In genomic region chr5:95070866-95071265, GRCh38 we compare ENCODE assay signal across 20 cellular contexts.
A peak's percentile ranks its signal among the peaks of the same experiment; 100 is the strongest.
DNase-seq lines count a peak whose midpoint lies in the region; ATAC-seq, FAIRE-seq and TF ChIP-seq lines count a peak whose summit lies in the region.
"Had no signal": no experiment of that assay in that cellular context is flagged by ENCODE, and none has a peak within 500 bp of the region (broad histone marks: within the 10 kb centered on the region; RNA-seq: fewer than 3 reads in every experiment).

No MANE protein-coding gene starts in this region.

- no TSS peak for BruUV-seq in GM12878 (replicated peaks; lab: Mats Ljungman, UMichigan)

- H3K27me3 Mint-ChIP-seq in CD14-positive monocyte (ENCODE audit: low read depth in 3 of 3) (no peaks in the 10 kb centered on the region), GM23338 (ENCODE audit: insufficient read depth, low read depth, poor library complexity) (peaks cover 5% of the 10 kb centered on the region)
- peaks cover 3% of the 10 kb centered on the region for H3K27me3 Mint-ChIP-seq in activated T-helper 1 cell treated with anti-CD3 and anti-CD28 coated beads, Interleukin-12 subunit alpha, Interleukin-12 subunit beta, Interleukin-2, Interleukin-4 antibody, amounts not matched to agents 30 ng/mL and 10 ng/mL and 1 ng/mL, durations not matched to agents 14 hours and 24 hours and 36 hours (ENCODE audit: insufficient read depth)

- H3K4me3 ChIP-seq in GM23338 (no peak overlapping the region), GM12878 (peak overlapping the region; percentile 19; the same call in 1 of the 2 replicates), osteoblast (ENCODE audit: insufficient read depth, low read length) (no peak overlapping the region)
- H3K4me3 ChIP-seq: HAP-1, K562, Peyer's patch had no signal

- peak overlapping the region; percentile 2 to 81 (median 51) for H3K27ac Mint-ChIP-seq in CD14-positive monocyte
- no peak overlapping the region for H3K27ac Mint-ChIP-seq in GM23338
- no peak overlapping the region for H3K27ac Mint-ChIP-seq in activated T-helper 1 cell treated with anti-CD3 and anti-CD28 coated beads, Interleukin-12 subunit alpha, Interleukin-12 subunit beta, Interleukin-2, Interleukin-4 antibody, amounts not matched to agents 30 ng/mL and 10 ng/mL and 1 ng/mL, durations not matched to agents 14 hours and 24 hours and 36 hours

- H3K27ac ChIP-seq in GM23338 (ENCODE audit: low read depth) (no peak overlapping the region), GM12878 (ENCODE audit: control insufficient read depth, insufficient read depth) (peak overlapping the region; percentile 64), osteoblast (ENCODE audit: low read depth, low read length) (no peak overlapping the region)

- intact Hi-C loops in CD14-positive monocyte (cut with micrococcal nuclease), result loop anchor here in 1 of 2 donors (10.0 kb wide), 1 partner anchor 46 kb away; no protein-coding TSS in a partner anchor
- intact Hi-C loops in GM12878 (cut with micrococcal nuclease; ENCODE audit: unreplicated experiment), result loop anchor here (10.0 kb wide), 1 partner anchor 544 kb away; no protein-coding TSS in a partner anchor
- intact Hi-C loops in activated T-helper 1 cell treated with anti-CD3 and anti-CD28 coated beads, Interleukin-12 subunit alpha, Interleukin-12 subunit beta, Interleukin-2, Interleukin-4 antibody, amounts not matched to agents 30 ng/mL and 10 ng/mL and 1 ng/mL, durations not matched to agents 14 hours and 24 hours and 36 hours (cut with micrococcal nuclease), result no loop called here

- no peaks in the 10 kb centered on the region for H3F3A ChIP-seq in GM23338 (replicated peaks; ENCODE audit: low read depth)

- TF ChIP-seq EP300 in GM12878 (IDR thresholded peaks at IDR 0.05; ENCODE audit: borderline replicate concordance in 1 of 2, control insufficient read depth in 1 of 2, low read depth in 2 of 2, low read length in 2 of 2), result no peak

- SMC1A ChIA-PET in GM12878 (lab: Charles Lee; ENCODE audit: uncharacterized antibody, unreplicated experiment), result interaction anchor here (0.9 to 6.9 kb wide), 12 partner anchors 10 to 77 kb away, joined by 3 to 64 read pairs (median 6); no protein-coding TSS in a partner anchor

- DNase-seq in CD14-positive monocyte (ENCODE audit: low spot score) (no peak), GM23338 (ENCODE audit: low spot score) (no peak), GM12878 (ENCODE audit: low read depth, low spot score) (no peak), osteoblast (ENCODE audit: insufficient read length, low spot score, missing footprints) (no peak)
- no peak for DNase-seq in activated T-helper 1 cell treated with anti-CD3 and anti-CD28 coated beads, Interleukin-12 subunit alpha, Interleukin-12 subunit beta, Interleukin-2, Interleukin-4 antibody, amounts not matched to agents 30 ng/mL and 10 ng/mL and 1 ng/mL, durations not matched to agents 14 hours and 24 hours and 36 hours (ENCODE audit: low spot score)
- DNase-seq: Caco-2, DMS153, EL, NCI-H1417, NCI-H1930, NCI-H2171, NCI-H446 treated with DMSO at 0.1 percent for 48 hours, NCI-H748 treated with DMSO at 0.1 percent for 48 hours, Peyer's patch, SK-N-SH had no signal

- H3K9me3 ChIP-seq in GM12878 (replicated peaks; ENCODE audit: control insufficient read depth, insufficient read depth, low read length) (peaks cover 2% of the 10 kb centered on the region; the same call in 1 of the 3 replicates), osteoblast (ENCODE audit: low read depth, low read length) (no peaks in the 10 kb centered on the region)
- H3K9me3 ChIP-seq: Caco-2, HAP-1, Peyer's patch, SK-N-SH had no signal

- H3K9ac ChIP-seq in GM12878 (ENCODE audit: control insufficient read depth, insufficient read depth, low read length), result peak overlapping the region; percentile 34; the same call in 1 of the 2 replicates
- H3K9ac ChIP-seq: SK-N-SH had no signal

- TF ChIP-seq RAD21 in GM12878 (IDR thresholded peaks at IDR 0.05; ENCODE audit: insufficient read depth, low read depth, low read length), result no peak

- no peak for TF ChIP-seq POLR2A in GM12878 (IDR thresholded peaks at IDR 0.05; ENCODE audit: low read depth, low read length)

- H4K20me1 ChIP-seq in GM23338 (replicated peaks; ENCODE audit: insufficient read depth), result no peaks in the 10 kb centered on the region
- H4K20me1 ChIP-seq in GM12878 (ENCODE audit: control insufficient read depth, insufficient read depth), result no peaks in the 10 kb centered on the region
- H4K20me1 ChIP-seq in osteoblast (ENCODE audit: insufficient read depth, low read length), result no peaks in the 10 kb centered on the region

- H3K27me3 ChIP-seq in GM23338 (ENCODE audit: insufficient read depth), result no peaks in the 10 kb centered on the region
- H3K27me3 ChIP-seq in GM12878 (replicated peaks in 1 of 2; ENCODE audit: control insufficient read depth in 2 of 2, insufficient read depth in 2 of 2, low read length in 1 of 2), result no peaks in the 10 kb centered on the region
- H3K27me3 ChIP-seq in osteoblast (ENCODE audit: insufficient read depth, low read length), result no peaks in the 10 kb centered on the region
- H3K27me3 ChIP-seq: Peyer's patch had no signal

- H2AFZ ChIP-seq in GM23338 (no peak overlapping the region), GM12878 (ENCODE audit: control insufficient read depth, low read depth, low read length) (no peak overlapping the region), osteoblast (ENCODE audit: low read length) (peak overlapping the region; percentile 57)

- WGBS in GM12878 (ENCODE audit: insufficient coverage, insufficient replicate concordance, low lambda C conversion rate, missing lambda C conversion rate), result 48% methylated on average over 5 of the region's 5 CpGs

- no peaks in the 10 kb centered on the region for H3K9me2 ChIP-seq in GM23338 (ENCODE audit: insufficient read depth)
- H3K9me2 ChIP-seq: SK-N-SH had no signal

- CTCF ChIA-PET in GM12878 (lab: Yijun Ruan, JAX), result interaction anchor here (0.7 to 3.9 kb wide), 6 partner anchors 11 to 333 kb away, joined by 3 to 25 read pairs (median 6); no protein-coding TSS in a partner anchor

- peaks cover 77% of the 10 kb centered on the region for H3K4me1 Mint-ChIP-seq in CD14-positive monocyte
- peaks cover 7% of the 10 kb centered on the region for H3K4me1 Mint-ChIP-seq in GM23338
- peaks cover 6% of the 10 kb centered on the region for H3K4me1 Mint-ChIP-seq in activated T-helper 1 cell treated with anti-CD3 and anti-CD28 coated beads, Interleukin-12 subunit alpha, Interleukin-12 subunit beta, Interleukin-2, Interleukin-4 antibody, amounts not matched to agents 30 ng/mL and 10 ng/mL and 1 ng/mL, durations not matched to agents 14 hours and 24 hours and 36 hours (ENCODE audit: low read depth)

- POLR2A ChIA-PET in GM12878 (lab: Charles Lee), result interaction anchor here (1.2 to 3.2 kb wide), 4 partner anchors 10 to 75 kb away, joined by 3 to 24 read pairs (median 16); no protein-coding TSS in a partner anchor

- ATAC-seq in GM23338 (peak; percentile 29; the same call in 1 of the 3 replicates), GM12878 (peak; percentile 19), GM18868 (IDR thresholded peaks at IDR 0.05; ENCODE audit: unreplicated experiment) (no peak), HG02870 (IDR thresholded peaks at IDR 0.05; ENCODE audit: unreplicated experiment) (no peak)
- ATAC-seq: K562, Right ventricle myocardium inferior had no signal

- RAD21 ChIA-PET in GM12878 (lab: Charles Lee; ENCODE audit: unreplicated experiment), result interaction anchor here (0.8 to 7.5 kb wide), 7 partner anchors 10 to 277 kb away, joined by 3 to 86 read pairs (median 7); no protein-coding TSS in a partner anchor

- no peak overlapping the region for H3K4me2 ChIP-seq in GM23338
- peak overlapping the region; percentile 57 for H3K4me2 ChIP-seq in GM12878 (ENCODE audit: control insufficient read depth, insufficient read depth)
- H3K4me2 ChIP-seq in osteoblast (ENCODE audit: insufficient read depth, low read length), result no peak overlapping the region
- H3K4me2 ChIP-seq: SK-N-SH had no signal

- H3K4me3 Mint-ChIP-seq in CD14-positive monocyte (peak overlapping the region; percentile 37 to 40), GM23338 (no peak overlapping the region)
- H3K4me3 Mint-ChIP-seq in activated T-helper 1 cell treated with anti-CD3 and anti-CD28 coated beads, Interleukin-12 subunit alpha, Interleukin-12 subunit beta, Interleukin-2, Interleukin-4 antibody, amounts not matched to agents 30 ng/mL and 10 ng/mL and 1 ng/mL, durations not matched to agents 14 hours and 24 hours and 36 hours, result no peak overlapping the region

- H3K79me2 ChIP-seq in GM23338 (replicated peaks; ENCODE audit: insufficient read depth), result no peaks in the 10 kb centered on the region
- H3K79me2 ChIP-seq in GM12878 (ENCODE audit: control insufficient read depth, insufficient read depth, low read length), result peaks cover 65% of the 10 kb centered on the region
- peaks cover 16% of the 10 kb centered on the region for H3K79me2 ChIP-seq in osteoblast (ENCODE audit: insufficient read depth, low read length)

- peaks cover 11 to 31% of the 10 kb centered on the region in 2 donors for H3K36me3 Mint-ChIP-seq in CD14-positive monocyte
- no peaks in the 10 kb centered on the region for H3K36me3 Mint-ChIP-seq in GM23338 (ENCODE audit: low read depth)
- H3K36me3 Mint-ChIP-seq in activated T-helper 1 cell treated with anti-CD3 and anti-CD28 coated beads, Interleukin-12 subunit alpha, Interleukin-12 subunit beta, Interleukin-2, Interleukin-4 antibody, amounts not matched to agents 30 ng/mL and 10 ng/mL and 1 ng/mL, durations not matched to agents 14 hours and 24 hours and 36 hours (ENCODE audit: low read depth), result no peaks in the 10 kb centered on the region

- H3K9me3 Mint-ChIP-seq in CD14-positive monocyte (peaks cover 0 to 2% (median 0%) of the 10 kb centered on the region in 7 donors), GM23338 (no peaks in the 10 kb centered on the region)
- no peaks in the 10 kb centered on the region for H3K9me3 Mint-ChIP-seq in activated T-helper 1 cell treated with anti-CD3 and anti-CD28 coated beads, Interleukin-12 subunit alpha, Interleukin-12 subunit beta, Interleukin-2, Interleukin-4 antibody, amounts not matched to agents 30 ng/mL and 10 ng/mL and 1 ng/mL, durations not matched to agents 14 hours and 24 hours and 36 hours

- in situ Hi-C loops in GM12878 (cut with MboI), result loop anchor here (10.0 kb wide), 1 partner anchor 456 kb away; the partner anchor contains the start of genes KIAA0825 and SLF1

- no peaks in the 10 kb centered on the region for H3K36me3 ChIP-seq in GM23338 (ENCODE audit: insufficient read depth)
- no peaks in the 10 kb centered on the region; a peak in 1 of 4 replicates for H3K36me3 ChIP-seq in GM12878 (ENCODE audit: control insufficient read depth in 2 of 2, insufficient read depth in 2 of 2, low read length in 1 of 2)
- no peaks in the 10 kb centered on the region for H3K36me3 ChIP-seq in osteoblast (ENCODE audit: insufficient read depth, low read length)
- H3K36me3 ChIP-seq: HAP-1, Peyer's patch had no signal

- no peaks in the 10 kb centered on the region for H3K4me1 ChIP-seq in GM23338 (ENCODE audit: insufficient read depth)
- H3K4me1 ChIP-seq in GM12878 (ENCODE audit: control insufficient read depth, insufficient read depth, low read length), result peaks cover 45% of the 10 kb centered on the region
- H3K4me1 ChIP-seq in osteoblast (ENCODE audit: insufficient read depth, low read length), result no peaks in the 10 kb centered on the region
- H3K4me1 ChIP-seq: Caco-2, HAP-1, Peyer's patch had no signal

- TF ChIP-seq CTCF in CD14-positive monocyte (IDR thresholded peaks at IDR 0.05) (no peak), GM23338 (conservative IDR thresholded peaks at IDR 0.05; ENCODE audit: low read depth in 2 of 2) (no peak), GM12878 (IDR thresholded peaks at IDR 0.05 in 2 of 3, conservative IDR thresholded peaks at IDR 0.05 in 1 of 3; ENCODE audit: control insufficient read depth in 2 of 3, extremely low read depth in 1 of 3, insufficient read depth in 1 of 3, low read depth in 3 of 3, low read length in 3 of 3) (no peak), osteoblast (IDR thresholded peaks at IDR 0.05; ENCODE audit: extremely low read depth, low read depth, low read length) (no peak)

- FAIRE-seq in GM12878 (lab: Jason Lieb, UNC), result no peak
- FAIRE-seq: K562 had no signal

Comparison
In these comparisons a context has a peak if more than half of its experiments do, and no peak if none do; other contexts are left out.
1. H3K27ac Mint-ChIP-seq: peak in CD14-positive monocyte (7 of 7); none in GM23338 (single experiment) and activated T-helper 1 cell treated with anti-CD3 and anti-CD28 coated beads, Interleukin-12 subunit alpha, Interleukin-12 subunit beta, Interleukin-2, Interleukin-4 antibody, amounts not matched to agents 30 ng/mL and 10 ng/mL and 1 ng/mL, durations not matched to agents 14 hours and 24 hours and 36 hours (single experiment).
2. H3K4me3 Mint-ChIP-seq: peak in CD14-positive monocyte (2 of 2); none in GM23338 (single experiment) and activated T-helper 1 cell treated with anti-CD3 and anti-CD28 coated beads, Interleukin-12 subunit alpha, Interleukin-12 subunit beta, Interleukin-2, Interleukin-4 antibody, amounts not matched to agents 30 ng/mL and 10 ng/mL and 1 ng/mL, durations not matched to agents 14 hours and 24 hours and 36 hours (single experiment).
3. ATAC-seq: peak in GM23338 (single experiment) and GM12878 (single experiment); none in GM18868 (single experiment) and HG02870 (single experiment).